33 cellular contexts compared by ENCODE assay signal in the genomic region with DNA sequence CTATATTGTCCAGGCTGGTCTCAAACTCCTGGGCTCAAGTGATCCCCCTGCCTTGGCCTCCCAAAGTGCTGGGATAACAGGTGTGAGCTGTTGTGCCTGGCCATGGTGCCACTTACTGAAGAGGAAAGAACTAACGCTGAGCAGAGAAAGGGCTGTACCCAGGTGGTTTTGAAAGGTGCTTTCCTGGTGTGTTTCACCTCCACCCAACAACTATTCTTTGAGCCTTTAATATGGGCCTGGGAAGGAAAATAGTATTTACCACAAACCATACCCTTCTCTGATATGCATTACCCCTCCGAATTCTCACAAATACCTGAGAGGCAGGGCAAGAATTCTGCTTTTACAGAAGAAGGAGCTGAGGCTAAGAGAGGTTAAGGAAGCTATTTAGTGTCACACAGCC.
"Had no signal": no experiment of that assay in that cellular context is flagged by ENCODE, and none has a peak within 500 bp of the region (broad histone marks: within the 10 kb centered on the region; RNA-seq: fewer than 3 reads in every experiment).

No MANE protein-coding gene starts in this region.

- H3K27me3 ChIP-seq: ascending aorta, cardiac muscle cell, Peyer's patch had no signal

- H3K36me3 ChIP-seq: ascending aorta, cardiac muscle cell, Peyer's patch had no signal

- DNase-seq: activated B cell treated with CpG ODN at 0.5 μM for 24 hours; activated CD4-positive, alpha-beta memory T cell treated with anti-CD3 and anti-CD28 coated beads for 36 hours; activated CD4-positive, alpha-beta T cell treated with anti-CD3 and anti-CD28 coated beads for 4 hours; activated CD4-positive, alpha-beta T cell treated with anti-CD3 and anti-CD28 coated beads, Interleukin-2, amount 50 U/mL, for 1 hour; activated CD4-positive, CD25-positive, alpha-beta regulatory T cell treated with anti-CD3 and anti-CD28 coated beads, Interleukin-2, amount 50 U/mL, for 72 hours; activated CD8-positive, alpha-beta memory T cell treated with anti-CD3 and anti-CD28 coated beads, Interleukin-2, amount 50 U/mL, for 4 hours; activated effector memory CD4-positive, alpha-beta T cell treated with Interleukin-2 at 50 U/mL for 16 hours; activated naive CD4-positive, alpha-beta T cell treated with anti-CD3 and anti-CD28 coated beads, Interleukin-2, amount 10 ng/mL, durations not matched to agents 7 days and 5 days; activated T-cell treated with anti-CD3 and anti-CD28 coated beads for 4 hours; activated T-cell treated with anti-CD3 and anti-CD28 coated beads, Interleukin-2, amount 50 U/mL, for 48 hours; amygdala; NCI-H1048; NCI-H1105 treated with DMSO at 0.1 percent for 48 hours; NCI-H1436; NCI-H1694; NCI-H1930; NCI-H2081 treated with DMSO at 0.1 percent for 48 hours; NCI-H226; NCI-H446 treated with DMSO at 0.1 percent for 48 hours; NCI-H524; NK-92 treated with Interleukin-12 subunit alpha and Interleukin-12 subunit beta, amount 100 ng/mL, for 24 hours; PC-3; Peyer's patch; RPMI8226; SW 1271; T-helper 1 cell; T-helper 2 cell; T-helper 9 cell had no signal

- H3K27ac ChIP-seq: ascending aorta, cardiac muscle cell, Peyer's patch, VCaP had no signal

- H3K27ac Mint-ChIP-seq: activated B cell treated with CpG ODN at 0.5 μM for 24 hours; activated CD4-positive, alpha-beta memory T cell treated with anti-CD3 and anti-CD28 coated beads for 36 hours; activated naive CD4-positive, alpha-beta T cell treated with anti-CD3 and anti-CD28 coated beads, Interleukin-2, amount 10 ng/mL, durations not matched to agents 7 days and 5 days; activated naive CD8-positive, alpha-beta T cell had no signal

- H3K36me3 Mint-ChIP-seq: activated CD4-positive, alpha-beta memory T cell treated with anti-CD3 and anti-CD28 coated beads for 36 hours; activated naive CD4-positive, alpha-beta T cell treated with anti-CD3 and anti-CD28 coated beads, Interleukin-2, amount 10 ng/mL, durations not matched to agents 7 days and 5 days; activated naive CD8-positive, alpha-beta T cell had no signal

- H3K9me3 ChIP-seq: ascending aorta, Peyer's patch had no signal

- H3K4me1 ChIP-seq: ascending aorta, Peyer's patch had no signal

- H3K27me3 Mint-ChIP-seq: activated B cell treated with CpG ODN at 0.5 μM for 24 hours; activated CD4-positive, alpha-beta memory T cell treated with anti-CD3 and anti-CD28 coated beads for 36 hours; activated naive CD8-positive, alpha-beta T cell; central memory CD8-positive, alpha-beta T cell had no signal

- H3K9me3 Mint-ChIP-seq: activated B cell treated with CpG ODN at 0.5 μM for 24 hours; activated CD4-positive, alpha-beta memory T cell treated with anti-CD3 and anti-CD28 coated beads for 36 hours; activated naive CD4-positive, alpha-beta T cell treated with anti-CD3 and anti-CD28 coated beads, Interleukin-2, amount 10 ng/mL, durations not matched to agents 7 days and 5 days; central memory CD8-positive, alpha-beta T cell had no signal

- H3K4me3 ChIP-seq: ascending aorta, cardiac muscle cell, Peyer's patch had no signal

- H3K4me1 Mint-ChIP-seq: activated B cell treated with CpG ODN at 0.5 μM for 24 hours had no signal

- ATAC-seq: PC-3 had no signal

- H3K4me3 Mint-ChIP-seq: activated B cell treated with CpG ODN at 0.5 μM for 24 hours; activated CD4-positive, alpha-beta memory T cell treated with anti-CD3 and anti-CD28 coated beads for 36 hours; activated naive CD4-positive, alpha-beta T cell treated with anti-CD3 and anti-CD28 coated beads, Interleukin-2, amount 10 ng/mL, durations not matched to agents 7 days and 5 days; activated naive CD8-positive, alpha-beta T cell; central memory CD8-positive, alpha-beta T cell had no signal
